Comparison of ENCODE assay signal across 7 cellular contexts in the genomic region with DNA sequence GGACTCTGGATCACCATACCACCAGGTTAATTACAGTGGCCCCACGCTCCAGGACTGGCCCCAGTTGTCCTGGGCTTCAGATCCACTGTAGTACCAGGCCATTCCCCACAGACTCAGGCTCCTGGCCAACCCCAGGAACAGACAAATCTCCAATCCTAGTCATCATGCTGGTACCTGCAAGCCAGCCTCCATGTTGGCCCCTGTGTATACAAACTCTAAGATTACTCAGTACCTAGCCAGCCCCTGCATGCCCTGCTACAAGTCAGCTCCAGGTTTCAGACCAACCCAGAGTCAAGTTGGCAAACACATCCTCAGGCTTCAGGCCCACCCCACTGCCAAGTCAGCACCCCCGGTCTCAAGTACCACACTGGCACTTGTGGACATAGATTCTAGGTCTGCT.
"Had no signal": no experiment of that assay in that cellular context is flagged by ENCODE, and none has a peak within 500 bp of the region (broad histone marks: within the 10 kb centered on the region; RNA-seq: fewer than 3 reads in every experiment).

No MANE protein-coding gene starts in this region.

- H2AFZ ChIP-seq: GM23338 had no signal

- DNase-seq: H9, HCEC 1CT, IMR-90 had no signal

- FAIRE-seq: H1, H54, HTR-8/SVneo had no signal

- H3K4me3 ChIP-seq: GM23338 had no signal

- H3K4me2 ChIP-seq: GM23338 had no signal

- ATAC-seq: GM23338 had no signal
